ENCODE assay signal across 8 cellular contexts in the genomic region with DNA sequence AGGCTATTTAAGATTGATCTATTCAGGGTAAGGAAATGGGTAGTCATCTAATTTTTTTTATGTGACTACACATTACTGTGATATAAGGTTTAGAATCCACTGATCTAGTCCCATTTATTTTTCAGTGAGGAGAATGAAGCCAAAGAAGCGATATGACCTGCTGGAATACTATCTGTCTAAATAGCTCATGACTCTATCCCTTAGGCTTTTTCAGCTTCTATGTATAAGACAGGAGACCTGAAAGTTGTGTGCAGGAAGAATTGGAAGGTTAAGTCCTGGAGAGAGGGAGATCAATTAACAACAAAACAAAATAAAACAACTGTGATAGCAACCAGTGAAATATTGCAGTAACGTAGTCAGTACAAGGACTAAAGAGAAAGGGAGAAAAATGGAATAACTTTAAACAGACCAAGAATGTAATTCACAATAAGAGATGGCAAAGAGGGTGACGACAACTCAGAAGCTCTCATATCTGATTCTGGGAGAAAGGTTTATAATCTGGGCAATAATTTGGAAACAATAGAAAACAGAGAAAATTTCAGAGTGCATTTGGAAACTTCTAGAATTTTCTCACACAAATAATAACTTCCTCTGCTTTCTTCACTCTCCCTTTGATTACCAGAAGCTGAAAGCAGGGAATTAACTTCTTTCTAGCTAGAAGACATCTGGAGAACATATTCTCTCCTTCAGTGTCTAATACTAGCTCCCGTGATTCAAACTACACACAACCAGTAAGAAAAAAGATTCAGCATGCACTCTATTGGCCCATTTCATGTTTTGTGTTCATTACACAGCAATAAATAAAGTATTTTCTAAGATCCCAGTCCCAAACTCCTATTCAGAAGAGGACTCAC. TPM values are rescaled to one million over a fixed set of nuclear protein-coding genes. Genes with fewer than 3 reads are reported as not detected.
A peak's percentile ranks its signal among the peaks of the same experiment; 100 is the strongest.
DNase-seq lines count a peak whose midpoint lies in the region; ATAC-seq and TF ChIP-seq lines count a peak whose summit lies in the region.

No MANE protein-coding gene starts in this region.

- H3K27me3 ChIP-seq in H9 (ENCODE audit: insufficient read depth, low read length): no peaks in the 10 kb centered on the region

- TF ChIP-seq POLR2A in lower leg skin (IDR thresholded peaks at IDR 0.05): no peak

- ATAC-seq in GM18907 (IDR thresholded peaks at IDR 0.05; ENCODE audit: unreplicated experiment) (peak; percentile 49), HG03520 (IDR thresholded peaks at IDR 0.05; ENCODE audit: unreplicated experiment) (peak; percentile 30)
- peak; percentile 47 for ATAC-seq in effector memory CD8-positive, alpha-beta T cell (replicated peaks)

- peak overlapping the region; percentile 22 to 40 (median 30) for H3K4me3 ChIP-seq in skin epidermis
- H3K4me3 ChIP-seq in lower leg skin (ENCODE audit: low read depth, poor library complexity, severe bottlenecking): no peak overlapping the region

- no peak overlapping the region for H4K8ac ChIP-seq in H9 (replicated peaks; ENCODE audit: insufficient read length, low read depth, low read length)

- H3T11ph ChIP-seq in H9 (ENCODE audit: low read length): no peak overlapping the region

- peak overlapping the region; percentile 69 to 90 for H3K4me3 Mint-ChIP-seq in effector memory CD8-positive, alpha-beta T cell
- H3K4me3 Mint-ChIP-seq in H9: no peak overlapping the region

- H3K27ac ChIP-seq in skin epidermis: peak overlapping the region in 19 of 21 experiments; percentile 6 to 87 (median 64)
- H3K27ac ChIP-seq in H9 (ENCODE audit: insufficient read length, low read depth, low read length): no peak overlapping the region

- H3K56ac ChIP-seq in H9 (ENCODE audit: insufficient read length, low read depth, low read length): no peak overlapping the region

- H2BK12ac ChIP-seq in H9 (ENCODE audit: insufficient read length, low read depth, low read length): no peak overlapping the region

- no peak overlapping the region for H3K23ac ChIP-seq in H9 (ENCODE audit: insufficient read length, low read depth, low read length)

- H3K4me1 ChIP-seq in H9 (ENCODE audit: insufficient read depth, low read length): no peaks in the 10 kb centered on the region

- H3K79me2 ChIP-seq in H9 (ENCODE audit: insufficient read depth, low read length): no peaks in the 10 kb centered on the region

- peak overlapping the region; percentile 71 to 97 for H3K27ac Mint-ChIP-seq in effector memory CD8-positive, alpha-beta T cell
- no peak overlapping the region for H3K27ac Mint-ChIP-seq in H9

- H2BK20ac ChIP-seq in H9 (ENCODE audit: low read depth, low read length, poor library complexity, severe bottlenecking): no peak overlapping the region

- H4K20me1 ChIP-seq in H9 (ENCODE audit: control insufficient read depth, insufficient read depth, insufficient read length): no peaks in the 10 kb centered on the region

- H3K23me2 ChIP-seq in H9 (ENCODE audit: insufficient read length, low read depth, low read length, poor library complexity, severe bottlenecking): no peaks in the 10 kb centered on the region

- intact Hi-C loops in lower leg skin (cut with DNase I; ENCODE audit: low total_unique reads): no loop called here

- H3K4me2 ChIP-seq in H9 (ENCODE audit: insufficient read depth, insufficient read length, low read length): no peak overlapping the region

- no peak for DNase-seq in effector memory CD8-positive, alpha-beta T cell
- DNase-seq in H9 (no peak), LoVo (ENCODE audit: low spot score) (no peak), lower leg skin (ENCODE audit: low spot score in 2 of 2) (no peak), NCI-H1048 (lab: John Stamatoyannopoulos, UW) (no peak)

- H2AK5ac ChIP-seq in H9 (ENCODE audit: insufficient read length, low read length): no peak overlapping the region

- H3K14ac ChIP-seq in H9 (ENCODE audit: insufficient read depth, low read length): no peak overlapping the region

- H3K79me1 ChIP-seq in H9 (ENCODE audit: insufficient read depth, low read depth, low read length, poor library complexity, severe bottlenecking): no peaks in the 10 kb centered on the region

- no peaks in the 10 kb centered on the region for H3K9me3 Mint-ChIP-seq in effector memory CD8-positive, alpha-beta T cell
- no peaks in the 10 kb centered on the region for H3K9me3 Mint-ChIP-seq in H9

- H3K9me3 ChIP-seq in H9 (ENCODE audit: control insufficient read depth, low read depth, low read length): no peaks in the 10 kb centered on the region

- no peak for TF ChIP-seq CTCF in H9 (conservative IDR thresholded peaks at IDR 0.05)
- TF ChIP-seq CTCF in lower leg skin (IDR thresholded peaks at IDR 0.05): no peak

- H2BK120ac ChIP-seq in H9 (ENCODE audit: low read depth, low read length, poor library complexity, severe bottlenecking): no peak overlapping the region

- no peak overlapping the region for H3K9ac ChIP-seq in H9 (ENCODE audit: extremely low read depth, insufficient read length, low read length)

- H3K27me3 Mint-ChIP-seq in effector memory CD8-positive, alpha-beta T cell: no peaks in the 10 kb centered on the region
- no peaks in the 10 kb centered on the region for H3K27me3 Mint-ChIP-seq in H9 (ENCODE audit: low read depth)

- WGBS in H9 (ENCODE audit: extremely low coverage, insufficient read length, low lambda C conversion rate): no CpG with 5 or more reads among the region's 4 CpGs
- 26% methylated on average over 4 of the region's 4 CpGs for WGBS in lower leg skin, 2 donors

- H3K18ac ChIP-seq in H9 (ENCODE audit: insufficient read length, low read depth, low read length): no peak overlapping the region

- H4K5ac ChIP-seq in H9 (ENCODE audit: insufficient read length, low read depth, low read length): no peak overlapping the region

- no peak overlapping the region for H4K91ac ChIP-seq in H9 (ENCODE audit: insufficient read length, low read depth, low read length)

- no peak overlapping the region for H2BK15ac ChIP-seq in H9 (ENCODE audit: low read depth, low read length)

- no peak overlapping the region for H3K4ac ChIP-seq in H9 (ENCODE audit: low read depth, low read length)

- H2AFZ ChIP-seq in H9 (ENCODE audit: low read length): no peak overlapping the region

- peaks cover 43 to 51% of the 10 kb centered on the region in 2 donors for H3K4me1 Mint-ChIP-seq in effector memory CD8-positive, alpha-beta T cell (ENCODE audit: low read depth in 2 of 2)
- peaks cover 0 to 4% of the 10 kb centered on the region in 2 experiments; a peak in 2 of 4 replicates for H3K4me1 Mint-ChIP-seq in H9

- no peaks in the 10 kb centered on the region for H3K36me3 Mint-ChIP-seq in effector memory CD8-positive, alpha-beta T cell (ENCODE audit: insufficient read depth)
- H3K36me3 Mint-ChIP-seq in H9 (ENCODE audit: insufficient read depth in 1 of 3, low read depth in 3 of 3): no peaks in the 10 kb centered on the region

- no peak overlapping the region for H2BK5ac ChIP-seq in H9 (ENCODE audit: insufficient read length, low read length)

RNA-seq across cellular contexts. Expression of a gene that starts 19.2 kb away (rescaled TPM):
- not detected in 2 replicates for total RNA-seq in H9 (2021)
- total RNA-seq in lower leg skin: 1 to 10 TPM in 1 of 4 donors, under 1 TPM in 2, not detected in 1; 0.64 to 1.1 (median 0.84) TPM

RNA-seq across cellular contexts. Expression of a gene that starts 50.9 kb away (rescaled TPM):
- total RNA-seq in H9 (2021) (not detected in 2 replicates), lower leg skin (100 to 1,000 TPM in 3 of 4 donors, 10 to 100 TPM in 1; 86.3 to 124 (median 110) TPM)

Comparison
In these comparisons a context has a peak if more than half of its experiments do, and no peak if none do; other contexts are left out.
1. H3K27ac Mint-ChIP-seq: peak in effector memory CD8-positive, alpha-beta T cell (2 of 2); none in H9 (0 of 3).
2. H3K4me3 Mint-ChIP-seq: peak in effector memory CD8-positive, alpha-beta T cell (2 of 2); none in H9 (0 of 2).
3. RNA of a gene that starts 50.9 kb away (total RNA-seq): 86.3 to 124 TPM in lower leg skin; not detected in H9; every median in the first group is over 10 times any median in the second.
4. Peak in every context shown above with its lines, with median percentiles within 50 percentile points of each other: ATAC-seq.